In the genomic region with DNA sequence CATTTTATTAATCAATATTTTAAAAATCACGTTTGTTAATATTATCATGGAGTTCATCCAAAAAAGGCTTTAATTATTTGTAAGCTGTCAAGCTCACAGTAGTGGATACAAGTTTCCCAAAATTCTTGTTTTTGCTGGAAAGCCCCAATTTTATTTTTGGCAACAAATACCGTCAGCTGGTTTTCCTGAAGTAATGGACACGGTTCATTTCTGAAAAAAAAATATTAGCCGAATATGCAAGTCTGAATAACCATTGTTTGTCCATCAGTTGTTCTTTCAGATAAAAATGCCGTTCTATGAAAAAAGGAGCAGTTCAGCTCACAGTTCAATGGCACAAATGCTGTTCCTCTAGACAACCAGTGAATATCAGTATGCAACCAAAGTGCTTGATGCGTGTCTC, we compare ENCODE assay signal across 6 cellular contexts.
"Had no signal": no experiment of that assay in that cellular context is flagged by ENCODE, and none has a peak within 500 bp of the region (broad histone marks: within the 10 kb centered on the region; RNA-seq: fewer than 3 reads in every experiment).

No MANE protein-coding gene starts in this region.

- DNase-seq: GM23248, GOT3, H7, H9, HCEC 1CT, HFFc6 had no signal
